In genomic region chr20:15627089-15627488, GRCh38 we compare ENCODE assay signal across 23 cellular contexts.
"Had no signal": no experiment of that assay in that cellular context is flagged by ENCODE, and none has a peak within 500 bp of the region (broad histone marks: within the 10 kb centered on the region; RNA-seq: fewer than 3 reads in every experiment).

No MANE protein-coding gene starts in this region.

- H3K36me3 ChIP-seq: SJSA1 had no signal

- DNase-seq: Kasumi-1, MM.1S, NCI-H1092 treated with DMSO at 0.1 percent for 48 hours, NCI-H1436, NCI-H187, NCI-H2029, NCI-H2081 treated with DMSO at 0.1 percent for 48 hours, NCI-H2171, NCI-H226, NCI-H446, NCI-H510A, NCI-H524 treated with DMSO at 0.1 percent for 48 hours, NCI-H69, NCI-H774, Right ventricle myocardium superior, RPMI8226, SIG-M5 had no signal

- H3K4me2 ChIP-seq: KMS-11 had no signal

- H3K27me3 Mint-ChIP-seq: IgD-negative memory B cell had no signal

- FAIRE-seq: K562, RCC 7860 had no signal

- H3K27ac ChIP-seq: KMS-11, SJSA1, SK-N-MC had no signal

- H3K4me1 Mint-ChIP-seq: IgD-negative memory B cell had no signal

- H3K4me3 Mint-ChIP-seq: IgD-negative memory B cell had no signal

- H3K27me3 ChIP-seq: SJSA1 had no signal

- H3K9ac ChIP-seq: KMS-11 had no signal

- ATAC-seq: K562 had no signal

- H3K4me1 ChIP-seq: SJSA1 had no signal

- H3K4me3 ChIP-seq: K562, SJSA1, SK-N-MC had no signal

- H3K9me3 ChIP-seq: SJSA1 had no signal
